In the genomic region with DNA sequence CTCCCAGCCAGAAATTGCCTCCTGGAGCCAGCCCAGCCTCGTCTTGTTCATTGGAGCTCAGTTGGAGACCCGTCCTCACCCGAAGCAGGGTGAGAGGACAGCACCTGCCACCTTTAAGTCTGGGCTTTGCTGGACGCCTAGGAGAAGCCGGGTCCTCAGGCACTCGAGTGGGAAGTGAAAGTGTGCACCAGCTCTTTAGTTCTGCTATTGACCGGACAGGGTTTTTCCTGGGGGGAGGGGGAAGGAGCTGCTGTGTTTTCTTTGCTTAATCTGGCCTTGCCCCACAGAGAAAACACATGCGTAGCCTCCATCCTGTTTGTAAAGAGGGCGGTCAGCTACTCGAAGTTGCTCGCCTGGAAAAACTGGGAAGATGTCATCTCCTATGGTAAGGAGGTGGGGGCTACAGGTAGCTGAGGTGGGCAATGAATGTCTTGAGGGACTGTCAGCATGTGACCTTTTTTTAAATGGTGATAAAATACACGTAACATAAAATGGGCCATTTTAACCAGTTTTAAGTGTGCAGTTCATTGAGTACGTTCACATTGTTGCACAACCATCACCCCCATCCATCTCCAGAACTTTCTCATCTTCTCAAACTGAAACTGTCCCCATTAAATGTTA, we compare ENCODE assay signal across 9 cellular contexts. TPM values are rescaled to one million over a fixed set of nuclear protein-coding genes. Genes with fewer than 3 reads are reported as not detected.
A peak's percentile ranks its signal among the peaks of the same experiment; 100 is the strongest.
DNase-seq lines count a peak whose midpoint lies in the region; ATAC-seq, FAIRE-seq and TF ChIP-seq lines count a peak whose summit lies in the region.
"Had no signal": no experiment of that assay in that cellular context is flagged by ENCODE, and none has a peak within 500 bp of the region (broad histone marks: within the 10 kb centered on the region; RNA-seq: fewer than 3 reads in every experiment).

No MANE protein-coding gene starts in this region.

- peak overlapping the region; percentile 76 for H3K9ac ChIP-seq in OCI-LY3 (ENCODE audit: low read length)

- peaks cover 24% of the 10 kb centered on the region for H3K36me3 ChIP-seq in OCI-LY3 (replicated peaks; ENCODE audit: low read depth, low read length)

- no peaks in the 10 kb centered on the region for H3K27me3 ChIP-seq in OCI-LY3 (ENCODE audit: low read depth, low read length)

- TF ChIP-seq CTCF in OCI-LY3 (IDR thresholded peaks at IDR 0.05; ENCODE audit: low read depth, low read length) = no peak

- H3K4me3 ChIP-seq in OCI-LY3 (ENCODE audit: low read length) = peak overlapping the region; percentile 67

- peaks cover 69% of the 10 kb centered on the region for H3K79me2 ChIP-seq in OCI-LY3 (ENCODE audit: low read length)

- peak overlapping the region; percentile 96 for H3K27ac ChIP-seq in OCI-LY3 (ENCODE audit: low read length)

- H3K9me3 ChIP-seq in OCI-LY3 (ENCODE audit: insufficient read depth, low read length) = no peaks in the 10 kb centered on the region

- no peaks in the 10 kb centered on the region for H4K20me1 ChIP-seq in OCI-LY3 (ENCODE audit: insufficient read depth, low read length)

- no peak for TF ChIP-seq POLR2A in H54 (IDR thresholded peaks at IDR 0.05; ENCODE audit: low read depth, low read length)

- no peak for FAIRE-seq in H54 (lab: Jason Lieb, UNC)
- FAIRE-seq: colon had no signal

- ATAC-seq in GM18498 (IDR thresholded peaks at IDR 0.05; ENCODE audit: unreplicated experiment) (peak; percentile 54), HG02588 (IDR thresholded peaks at IDR 0.05; ENCODE audit: unreplicated experiment) (peak; percentile 46)

- H2AFZ ChIP-seq in OCI-LY3 (ENCODE audit: low read depth, low read length) = no peak overlapping the region

- DNase-seq in iris pigment epithelial cell (ENCODE audit: low read depth) (peak; percentile 79), cerebellum (ENCODE audit: low spot score) (no peak), H54 (ENCODE audit: insufficient read length, low spot score) (no peak), DMS114 treated with DMSO at 0.1 percent for 48 hours (lab: John Stamatoyannopoulos, UW; ENCODE audit: unreplicated experiment) (no peak), SK-N-DZ (ENCODE audit: low spot score) (no peak)

- H3K4me2 ChIP-seq in OCI-LY3 (ENCODE audit: low read length) = peak overlapping the region; percentile 77

- peaks cover 62% of the 10 kb centered on the region for H3K4me1 ChIP-seq in OCI-LY3 (ENCODE audit: low read length)

RNA-seq across cellular contexts. Expression of gene CMIP, which starts 34.4 kb away (rescaled TPM):
- 44.4 TPM for total RNA-seq in cerebellum
- 7.1 and 11.8 TPM in 2 replicates for polyA plus RNA-seq in SK-N-DZ (2014; cell fraction: cytosol; rRNA removed)
- polyA plus RNA-seq in SK-N-DZ (2014; cell fraction: nucleus; rRNA removed) = 4.8 and 16.4 TPM in 2 replicates
